In the genomic region with DNA sequence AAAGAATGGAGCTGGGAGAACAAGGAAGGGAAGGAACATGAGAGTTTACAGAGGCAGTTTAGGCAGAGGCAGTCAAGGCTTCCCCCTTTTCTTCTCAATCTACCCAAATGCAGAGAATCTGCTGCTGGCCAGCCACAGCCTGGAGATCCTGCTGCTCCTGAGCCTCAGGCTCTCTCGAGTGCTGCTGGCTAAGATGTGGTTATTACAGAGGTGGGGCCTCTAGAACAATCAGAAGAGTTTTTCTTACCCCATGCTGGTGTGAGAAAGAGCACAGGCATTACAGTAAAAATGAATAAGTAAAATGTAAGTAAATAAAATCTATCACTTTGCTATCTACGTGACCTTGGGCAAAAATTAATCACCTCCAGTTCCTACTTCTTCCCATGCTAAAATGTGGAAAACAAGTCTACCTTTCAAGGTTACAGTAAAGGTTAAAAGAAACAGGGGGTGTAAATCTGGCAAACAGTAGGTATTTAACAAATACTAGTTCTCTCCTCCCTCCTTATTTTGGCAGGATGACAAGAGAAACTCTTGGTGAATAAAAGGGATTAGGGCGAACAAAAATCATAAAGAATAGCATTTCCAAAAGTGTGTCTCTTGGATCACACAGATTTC, we compare ENCODE assay signal across 11 cellular contexts. TPM values are rescaled to one million over a fixed set of nuclear protein-coding genes. Genes with fewer than 3 reads are reported as not detected.
DNase-seq lines count a peak whose midpoint lies in the region; ATAC-seq lines count a peak whose summit lies in the region.
"Had no signal": no experiment of that assay in that cellular context is flagged by ENCODE, and none has a peak within 500 bp of the region (broad histone marks: within the 10 kb centered on the region; RNA-seq: fewer than 3 reads in every experiment).

No MANE protein-coding gene starts in this region.

- no peak overlapping the region for H3K4me3 Mint-ChIP-seq in activated T-cell treated with anti-CD3 and anti-CD28 coated beads, Interleukin-2, amount 50 U/mL, for 72 hours
- no peak overlapping the region for H3K4me3 Mint-ChIP-seq in activated T-helper 17 cell treated with anti-CD3 and anti-CD28 coated beads, Interleukin-2, amount 50 U/mL, for 72 hours
- peak overlapping the region; percentile 26 to 36 for H3K4me3 Mint-ChIP-seq in stimulated activated naive CD8-positive, alpha-beta T cell treated with anti-CD3 and anti-CD28 coated beads, Interleukin-15, amount 100 ng/mL, for 72 hours
- H3K4me3 Mint-ChIP-seq: central memory CD8-positive, alpha-beta T cell had no signal

- no peak for DNase-seq in activated T-cell treated with anti-CD3 and anti-CD28 coated beads, Interleukin-2, amount 50 U/mL, for 72 hours
- DNase-seq in activated T-cell treated with anti-CD3 and anti-CD28 coated beads for 4 hours (no peak), foreskin melanocyte (peak; percentile 8), dermis blood vessel endothelial cell (no peak), cerebellum (ENCODE audit: low spot score) (no peak)
- DNase-seq in stimulated activated naive CD8-positive, alpha-beta T cell treated with anti-CD3 and anti-CD28 coated beads, Interleukin-15, amount 100 ng/mL, for 72 hours: no peak
- DNase-seq: activated CD8-positive, alpha-beta memory T cell treated with anti-CD3 and anti-CD28 coated beads for 24 hours; NCI-H510A had no signal

- H3K36me3 Mint-ChIP-seq in activated T-cell treated with anti-CD3 and anti-CD28 coated beads, Interleukin-2, amount 50 U/mL, for 72 hours (ENCODE audit: insufficient read depth in 2 of 2): peaks cover 17 to 28% of the 10 kb centered on the region in 2 donors
- peaks cover 26% of the 10 kb centered on the region for H3K36me3 Mint-ChIP-seq in activated T-helper 17 cell treated with anti-CD3 and anti-CD28 coated beads, Interleukin-2, amount 50 U/mL, for 72 hours (ENCODE audit: low read depth)

- H3K27me3 Mint-ChIP-seq in activated T-cell treated with anti-CD3 and anti-CD28 coated beads, Interleukin-2, amount 50 U/mL, for 72 hours (ENCODE audit: low read depth): no peaks in the 10 kb centered on the region
- no peaks in the 10 kb centered on the region for H3K27me3 Mint-ChIP-seq in activated T-helper 17 cell treated with anti-CD3 and anti-CD28 coated beads, Interleukin-2, amount 50 U/mL, for 72 hours
- no peaks in the 10 kb centered on the region for H3K27me3 Mint-ChIP-seq in stimulated activated naive CD8-positive, alpha-beta T cell treated with anti-CD3 and anti-CD28 coated beads, Interleukin-15, amount 100 ng/mL, for 72 hours
- H3K27me3 Mint-ChIP-seq: central memory CD8-positive, alpha-beta T cell had no signal

- peak overlapping the region; percentile 87 for H3K27ac Mint-ChIP-seq in activated T-cell treated with anti-CD3 and anti-CD28 coated beads, Interleukin-2, amount 50 U/mL, for 72 hours
- peak overlapping the region; percentile 15 for H3K27ac Mint-ChIP-seq in activated T-helper 17 cell treated with anti-CD3 and anti-CD28 coated beads, Interleukin-2, amount 50 U/mL, for 72 hours
- no peak overlapping the region for H3K27ac Mint-ChIP-seq in stimulated activated naive CD8-positive, alpha-beta T cell treated with anti-CD3 and anti-CD28 coated beads, Interleukin-15, amount 100 ng/mL, for 72 hours

- H3K9me3 Mint-ChIP-seq in activated T-cell treated with anti-CD3 and anti-CD28 coated beads, Interleukin-2, amount 50 U/mL, for 72 hours: peaks cover 6 to 10% of the 10 kb centered on the region in 2 donors
- H3K9me3 Mint-ChIP-seq in activated T-helper 17 cell treated with anti-CD3 and anti-CD28 coated beads, Interleukin-2, amount 50 U/mL, for 72 hours: peaks cover 3% of the 10 kb centered on the region
- H3K9me3 Mint-ChIP-seq in stimulated activated naive CD8-positive, alpha-beta T cell treated with anti-CD3 and anti-CD28 coated beads, Interleukin-15, amount 100 ng/mL, for 72 hours: peaks cover 21 to 26% of the 10 kb centered on the region in 2 donors

- H3K4me1 Mint-ChIP-seq in activated T-cell treated with anti-CD3 and anti-CD28 coated beads, Interleukin-2, amount 50 U/mL, for 72 hours (ENCODE audit: low read depth): peaks cover 52% of the 10 kb centered on the region
- H3K4me1 Mint-ChIP-seq in activated T-helper 17 cell treated with anti-CD3 and anti-CD28 coated beads, Interleukin-2, amount 50 U/mL, for 72 hours: peaks cover 23% of the 10 kb centered on the region
- peaks cover 70% of the 10 kb centered on the region for H3K4me1 Mint-ChIP-seq in stimulated activated naive CD8-positive, alpha-beta T cell treated with anti-CD3 and anti-CD28 coated beads, Interleukin-15, amount 100 ng/mL, for 72 hours

- ATAC-seq in activated T-cell treated with anti-CD3 and anti-CD28 coated beads, Interleukin-2, amount 50 U/mL, for 72 hours (replicated peaks in 1 of 2): no peak
- ATAC-seq in activated T-helper 17 cell treated with anti-CD3 and anti-CD28 coated beads, Interleukin-2, amount 50 U/mL, for 72 hours (replicated peaks): no peak
- no peak for ATAC-seq in stimulated activated naive CD8-positive, alpha-beta T cell treated with anti-CD3 and anti-CD28 coated beads, Interleukin-15, amount 100 ng/mL, for 72 hours
- no peak for ATAC-seq in GM21390 (IDR thresholded peaks at IDR 0.05; ENCODE audit: unreplicated experiment)

RNA-seq across cellular contexts. Expression of a gene that starts 31.1 kb away (rescaled TPM):
- total RNA-seq in activated T-cell treated with anti-CD3 and anti-CD28 coated beads, Interleukin-2, amount 50 U/mL, for 72 hours: 10 to 100 TPM; 43.2 to 55.2 TPM
- 10 to 100 TPM; 48.1 to 51.4 TPM for total RNA-seq in activated T-helper 17 cell treated with anti-CD3 and anti-CD28 coated beads, Interleukin-2, amount 50 U/mL, for 72 hours
- total RNA-seq in dermis blood vessel endothelial cell (81.4 and 90.4 TPM in 2 replicates), cerebellum (91.2 TPM)

Comparison
In these comparisons a context has a peak if more than half of its experiments do, and no peak if none do; other contexts are left out.
1. H3K27ac Mint-ChIP-seq: peak in activated T-cell treated with anti-CD3 and anti-CD28 coated beads, Interleukin-2, amount 50 U/mL, for 72 hours (single experiment) and activated T-helper 17 cell treated with anti-CD3 and anti-CD28 coated beads, Interleukin-2, amount 50 U/mL, for 72 hours (single experiment); none in stimulated activated naive CD8-positive, alpha-beta T cell treated with anti-CD3 and anti-CD28 coated beads, Interleukin-15, amount 100 ng/mL, for 72 hours (0 of 2).
2. H3K4me3 Mint-ChIP-seq: peak in stimulated activated naive CD8-positive, alpha-beta T cell treated with anti-CD3 and anti-CD28 coated beads, Interleukin-15, amount 100 ng/mL, for 72 hours (2 of 2); none in activated T-cell treated with anti-CD3 and anti-CD28 coated beads, Interleukin-2, amount 50 U/mL, for 72 hours (0 of 2) and activated T-helper 17 cell treated with anti-CD3 and anti-CD28 coated beads, Interleukin-2, amount 50 U/mL, for 72 hours (single experiment).